ENCODE assay signal across 26 cellular contexts in the genomic region with DNA sequence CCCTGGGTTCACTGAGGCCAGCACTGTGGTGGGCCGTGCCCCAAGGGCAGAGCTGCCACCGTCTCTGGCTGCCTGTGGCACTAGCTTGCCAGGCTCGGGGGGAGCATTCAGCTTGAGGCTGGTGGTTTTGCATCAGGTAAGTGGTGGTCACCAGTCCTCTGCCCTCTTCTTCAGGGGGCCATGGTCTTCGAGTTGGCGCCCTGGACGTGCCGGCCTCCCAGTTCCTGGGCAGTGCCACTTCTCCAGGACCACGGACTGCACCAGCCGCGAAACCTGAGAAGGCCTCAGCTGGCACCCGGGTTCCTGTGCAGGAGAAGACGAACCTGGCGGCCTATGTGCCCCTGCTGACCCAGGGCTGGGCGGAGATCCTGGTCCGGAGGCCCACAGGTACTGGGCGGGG.
"Had no signal": no experiment of that assay in that cellular context is flagged by ENCODE, and none has a peak within 500 bp of the region (broad histone marks: within the 10 kb centered on the region; RNA-seq: fewer than 3 reads in every experiment).

No MANE protein-coding gene starts in this region.

- H3K4me3 ChIP-seq: stomach, suprapubic skin, testis, thoracic aorta, thyroid gland, tibial artery, tibial nerve, transverse colon, upper lobe of left lung, upper lobe of right lung, uterus, vagina had no signal

- H3K27me3 ChIP-seq: stomach, suprapubic skin, testis, thyroid gland, tibial artery, tibial nerve, transverse colon, upper lobe of left lung, upper lobe of right lung, uterus, vagina had no signal

- H3K4me1 ChIP-seq: thyroid gland, uterus had no signal

- H3K27ac ChIP-seq: stomach, suprapubic skin, testis, thoracic aorta, thyroid gland, tibial artery, transverse colon, upper lobe of left lung, upper lobe of right lung, uterus, vagina had no signal

- ATAC-seq: stimulated activated effector memory CD8-positive, alpha-beta T cell treated with anti-CD3 and anti-CD28 coated beads, Interleukin-12 subunit alpha, Interleukin-12 subunit beta, amount 100 ng/mL, for 72 hours; stimulated activated memory B cell treated with anti-CD40 and anti-IgM and Interleukin-4, amounts not matched to agents 10 μg/mL and 1 μg/mL and 100 μg/mL, for 72 hours; stimulated activated naive B cell treated with anti-CD40 and anti-IgM and Interleukin-4, amounts not matched to agents 10 μg/mL and 1 μg/mL and 100 μg/mL, for 72 hours; stimulated activated naive CD8-positive, alpha-beta T cell treated with anti-CD3 and anti-CD28 coated beads, Interleukin-15, amount 100 ng/mL, for 72 hours; stimulated activated naive CD8-positive, alpha-beta T cell treated with anti-CD3 and anti-CD28 coated beads, Interleukin-15, Interleukin-2, amounts not matched to agents 100 U/mL and 50 U/mL, for 24 hours; upper lobe of right lung had no signal

- H3K9me3 ChIP-seq: stomach, suprapubic skin, testis, thoracic aorta, thyroid gland, tibial artery, tibial nerve, transverse colon, upper lobe of left lung, upper lobe of right lung, uterus, vagina had no signal

- H3K36me3 ChIP-seq: uterus had no signal

- DNase-seq: stimulated activated CD4-positive, alpha-beta T cell treated with anti-CD3 and anti-CD28 coated beads, Interleukin-2, amount 100 ng/mL, for 48 hours; stimulated activated CD4-positive, alpha-beta T cell treated with anti-CD3 and anti-CD28 coated beads, Interleukin-4, amount 100 ng/mL, for 1 hour; stimulated activated CD4-positive, alpha-beta T cell treated with anti-CD3 and anti-CD28 coated beads, Interleukin-4, amount 100 ng/mL, for 24 hours; stimulated activated CD4-positive, alpha-beta T cell treated with anti-CD3 and anti-CD28 coated beads, Interleukin-4, amount 100 ng/mL, for 4 hours; stimulated activated CD8-positive, alpha-beta memory T cell treated with anti-CD3 and anti-CD28 coated beads, Interleukin-4, amount 100 ng/mL, for 48 hours; stimulated activated naive B cell treated with anti-CD40 and anti-IgM and Interleukin-4, amounts not matched to agents 10 μg/mL and 1 μg/mL and 100 μg/mL, for 72 hours; stimulated activated naive CD4-positive, alpha-beta T cell; stimulated activated naive CD4-positive, alpha-beta T cell treated with Interleukin-2 at 50 U/mL for 16 hours; stimulated activated naive CD8-positive, alpha-beta T cell treated with anti-CD3 and anti-CD28 coated beads, Interleukin-15, amount 100 ng/mL, for 72 hours; stimulated activated naive CD8-positive, alpha-beta T cell treated with anti-CD3 and anti-CD28 coated beads, Interleukin-15, Interleukin-2, amounts not matched to agents 100 U/mL and 50 U/mL, for 24 hours; stomach; substantia nigra; testis; thyroid gland; tibial artery; transverse colon; trophoblast cell; upper lobe of right lung; uterus had no signal
